Comparison of ENCODE assay signal across 13 cellular contexts in the genomic region with DNA sequence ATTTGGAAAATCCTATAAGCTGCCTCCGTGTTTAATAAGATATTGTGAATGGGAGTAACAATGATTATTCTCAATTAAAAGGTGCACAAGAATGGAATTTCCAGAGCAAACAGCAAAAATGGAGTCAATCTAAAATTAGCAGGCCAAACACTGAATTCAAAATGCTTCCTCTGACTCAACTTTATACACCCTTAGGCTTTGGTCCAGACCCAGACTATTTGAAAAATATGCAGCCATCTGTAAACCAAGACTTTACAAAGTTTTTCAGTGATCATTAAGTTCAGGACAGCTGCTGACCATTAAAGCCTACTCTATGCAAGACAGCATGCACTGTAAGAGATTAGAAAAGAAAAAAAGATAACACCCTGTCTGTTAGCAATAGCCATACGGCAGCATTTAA. TPM values are rescaled to one million over a fixed set of nuclear protein-coding genes. Genes with fewer than 3 reads are reported as not detected.
DNase-seq lines count a peak whose midpoint lies in the region; ATAC-seq and TF ChIP-seq lines count a peak whose summit lies in the region.
"Had no signal": no experiment of that assay in that cellular context is flagged by ENCODE, and none has a peak within 500 bp of the region (broad histone marks: within the 10 kb centered on the region; RNA-seq: fewer than 3 reads in every experiment).

No MANE protein-coding gene starts in this region.

- H3K36me3 Mint-ChIP-seq in stimulated activated memory B cell treated with anti-CD40 and anti-IgM and Interleukin-4, amounts not matched to agents 10 μg/mL and 1 μg/mL and 100 μg/mL, for 72 hours: no peaks in the 10 kb centered on the region

- CTCF ChIA-PET in AG04449 (lab: Yijun Ruan, JAX): interaction anchor here (0.9 to 7.4 kb wide), 7 partner anchors 14 to 305 kb away, joined by 3 to 28 read pairs (median 13); no protein-coding TSS in a partner anchor

- H3K4me3 Mint-ChIP-seq in stimulated activated memory B cell treated with anti-CD40 and anti-IgM and Interleukin-4, amounts not matched to agents 10 μg/mL and 1 μg/mL and 100 μg/mL, for 72 hours: no peak overlapping the region

- H3K27ac Mint-ChIP-seq in stimulated activated memory B cell treated with anti-CD40 and anti-IgM and Interleukin-4, amounts not matched to agents 10 μg/mL and 1 μg/mL and 100 μg/mL, for 72 hours: no peak overlapping the region

- H3K27ac ChIP-seq in GM23248 (peak overlapping the region; percentile 62), brain microvascular endothelial cell (peak overlapping the region; percentile 41)

- in situ Hi-C loops in GM23248 (cut with MboI): no loop called here
- in situ Hi-C loops in brain microvascular endothelial cell (cut with HindIII; ENCODE audit: low pct_ligation_motif_present, low sequenced_read_pairs): no loop called here

- peak; percentile 68 for DNase-seq in AG04449 (ENCODE audit: low read depth, low spot score)
- DNase-seq in GM23248: peak; percentile 79
- no peak for DNase-seq in brain microvascular endothelial cell
- DNase-seq in lung microvascular endothelial cell (ENCODE audit: low read depth in 2 of 2): peak; percentile 32 to 53
- no peak for DNase-seq in C1 segment of cervical spinal cord (lab: John Stamatoyannopoulos, UW)
- no peak for DNase-seq in cerebellum (ENCODE audit: low spot score)
- DNase-seq in HT-29 (ENCODE audit: low spot score): no peak
- DNase-seq: activated CD4-positive, alpha-beta T cell treated with anti-CD3 and anti-CD28 coated beads for 4 hours; Caco-2 had no signal

- no peaks in the 10 kb centered on the region for H3K9me3 Mint-ChIP-seq in stimulated activated memory B cell treated with anti-CD40 and anti-IgM and Interleukin-4, amounts not matched to agents 10 μg/mL and 1 μg/mL and 100 μg/mL, for 72 hours

- no peaks in the 10 kb centered on the region for H3K27me3 Mint-ChIP-seq in stimulated activated memory B cell treated with anti-CD40 and anti-IgM and Interleukin-4, amounts not matched to agents 10 μg/mL and 1 μg/mL and 100 μg/mL, for 72 hours

- H3K4me2 ChIP-seq in GM23248 (ENCODE audit: unreplicated experiment): peak overlapping the region; percentile 59

- H3K36me3 ChIP-seq in GM23248 (ENCODE audit: low read depth) (no peaks in the 10 kb centered on the region), brain microvascular endothelial cell (replicated peaks) (no peaks in the 10 kb centered on the region)

- peaks cover 13% of the 10 kb centered on the region for H3F3A ChIP-seq in GM23248 (ENCODE audit: insufficient read depth)

- WGBS in GM23248 (ENCODE audit: low coverage in 1 of 2, low lambda C conversion rate in 2 of 2, missing lambda C conversion rate in 2 of 2), 2 experiments: 13 to 18% methylated on average over 2 of the region's 2 CpGs

- H3K9me2 ChIP-seq in GM23248 (ENCODE audit: insufficient read depth): no peaks in the 10 kb centered on the region

- no peak for ATAC-seq in stimulated activated memory B cell treated with anti-CD40 and anti-IgM and Interleukin-4, amounts not matched to agents 10 μg/mL and 1 μg/mL and 100 μg/mL, for 72 hours
- ATAC-seq: esophagus mucosa, GM12878 had no signal

- no peaks in the 10 kb centered on the region for H3K79me2 ChIP-seq in GM23248 (ENCODE audit: insufficient read depth)

- H3K4me3 ChIP-seq in AG04449 (ENCODE audit: low read depth, low read length) (no peak overlapping the region), GM23248 (no peak overlapping the region), brain microvascular endothelial cell (ENCODE audit: low read depth, low read length) (no peak overlapping the region)
- H3K4me3 ChIP-seq: GM12878 had no signal

- POLR2A ChIA-PET in AG04449 (lab: Yijun Ruan, JAX): no interaction called here

- TF ChIP-seq CTCF in AG04449 (IDR thresholded peaks at IDR 0.05; ENCODE audit: insufficient read depth, low read length, missing control alignments) (no peak), brain microvascular endothelial cell (IDR thresholded peaks at IDR 0.05; ENCODE audit: low read depth, low read length, missing control alignments) (no peak)

- H3K4me1 ChIP-seq in GM23248 (ENCODE audit: insufficient read depth): peaks cover 34% of the 10 kb centered on the region
- H3K4me1 ChIP-seq: Caco-2 had no signal

- H3K27me3 ChIP-seq in GM23248 (replicated peaks; ENCODE audit: insufficient read depth) (no peaks in the 10 kb centered on the region), brain microvascular endothelial cell (replicated peaks) (no peaks in the 10 kb centered on the region)

- H3K9ac ChIP-seq in GM23248: peak overlapping the region; percentile 8

- peaks cover 11% of the 10 kb centered on the region for H3K4me1 Mint-ChIP-seq in stimulated activated memory B cell treated with anti-CD40 and anti-IgM and Interleukin-4, amounts not matched to agents 10 μg/mL and 1 μg/mL and 100 μg/mL, for 72 hours

- peak overlapping the region; percentile 67 for H2AFZ ChIP-seq in GM23248

- no peaks in the 10 kb centered on the region for H3K9me3 ChIP-seq in GM23248 (ENCODE audit: low read depth)
- H3K9me3 ChIP-seq: Caco-2 had no signal

- H4K20me1 ChIP-seq in GM23248 (ENCODE audit: insufficient read depth): no peaks in the 10 kb centered on the region

RNA-seq across cellular contexts. Expression of gene CCN6, which starts 39.4 kb away (rescaled TPM):
- not detected in 2 replicates for total RNA-seq in GM23248 (2014; rRNA removed; shearing (Covaris generic))
- polyA plus RNA-seq in GM23248 (2016; fragmentation: Nextera tagmentation; extraction: Ambion mirVana): 0.48 and 0.57 TPM in 2 replicates
- not detected in 2 replicates for total RNA-seq in lung microvascular endothelial cell
- not detected for total RNA-seq in cerebellum
- total RNA-seq in HT-29 (2014; rRNA removed; shearing (Covaris generic)): not detected in 2 replicates
- total RNA-seq: Caco-2, esophagus mucosa, GM12878, SK-MEL-5 had no signal

Comparison
In these comparisons a context has a peak if more than half of its experiments do, and no peak if none do; other contexts are left out.
1. DNase-seq: peak in AG04449 (single experiment), GM23248 (single experiment) and lung microvascular endothelial cell (2 of 2); none in brain microvascular endothelial cell (single experiment), C1 segment of cervical spinal cord (0 of 14), cerebellum (single experiment) and HT-29 (single experiment).